Comparison of ENCODE assay signal across 12 cellular contexts in the genomic region with DNA sequence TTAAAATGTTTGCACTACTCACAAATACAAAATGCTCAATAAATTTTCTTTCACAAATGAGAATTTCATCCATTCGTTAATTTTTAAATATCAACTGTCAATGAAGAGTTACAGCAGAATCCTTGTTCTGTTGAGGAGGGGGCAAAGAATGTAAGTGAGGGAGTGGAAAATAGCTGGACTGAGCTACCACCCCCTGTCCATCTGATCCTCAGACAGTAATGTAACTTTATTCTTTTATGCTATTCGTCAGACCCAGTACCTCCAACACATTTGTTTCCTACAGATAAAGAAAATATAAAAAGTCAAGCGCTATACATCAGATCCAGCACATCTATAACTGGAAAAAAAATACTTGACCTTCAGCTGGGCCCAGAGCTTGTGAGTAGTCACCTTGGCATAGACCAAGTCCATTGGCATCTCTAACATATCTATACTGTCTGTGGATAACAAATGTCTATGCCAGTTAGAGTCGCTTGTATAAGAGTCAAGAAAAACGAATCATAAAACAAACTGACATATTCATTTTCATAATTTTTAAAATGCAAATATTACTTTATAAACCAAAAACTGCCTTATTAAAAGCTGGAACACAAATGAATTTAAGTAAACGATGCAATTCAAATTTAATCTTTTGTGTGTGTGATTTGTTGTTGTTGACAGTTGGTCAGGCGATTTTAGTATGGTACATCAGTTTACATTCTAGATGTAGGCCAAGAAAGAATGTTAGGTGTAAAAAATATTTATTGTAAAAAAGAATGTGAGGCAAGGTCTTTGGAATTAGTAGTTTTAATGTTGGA. TPM values are rescaled to one million over a fixed set of nuclear protein-coding genes. Genes with fewer than 3 reads are reported as not detected.
A peak's percentile ranks its signal among the peaks of the same experiment; 100 is the strongest.
DNase-seq lines count a peak whose midpoint lies in the region; ATAC-seq, FAIRE-seq and TF ChIP-seq lines count a peak whose summit lies in the region.
"Had no signal": no experiment of that assay in that cellular context is flagged by ENCODE, and none has a peak within 500 bp of the region (broad histone marks: within the 10 kb centered on the region; RNA-seq: fewer than 3 reads in every experiment).

No MANE protein-coding gene starts in this region.

- no peak for FAIRE-seq in GM12878 (lab: Jason Lieb, UNC)

- H3K27ac ChIP-seq in 22Rv1 (peak overlapping the region; percentile 100), OCI-LY3 (ENCODE audit: low read length) (peak overlapping the region; percentile 95; the same call in 1 of the 2 replicates), GM12878 (ENCODE audit: control insufficient read depth, insufficient read depth) (peak overlapping the region; percentile 95), suprapubic skin (no peak overlapping the region)
- H3K27ac ChIP-seq: heart right ventricle, skin epidermis had no signal

- no peak for TF ChIP-seq RAD21 in GM12878 (IDR thresholded peaks at IDR 0.05; ENCODE audit: insufficient read depth, low read depth, low read length)

- 62% methylated on average over 7 of the region's 7 CpGs for WGBS in GM12878 (ENCODE audit: insufficient coverage, insufficient replicate concordance, low lambda C conversion rate, missing lambda C conversion rate)
- WGBS in suprapubic skin: 85% methylated on average over 7 of the region's 7 CpGs

- SMC1A ChIA-PET in GM12878 (lab: Charles Lee; ENCODE audit: uncharacterized antibody, unreplicated experiment): interaction anchor here (0.8 to 4.4 kb wide), 5 partner anchors 8 to 310 kb away, joined by 3 to 39 read pairs (median 3); a partner anchor contains a TSS

- H3K9me3 ChIP-seq in ES-I3 (ENCODE audit: control insufficient read depth, insufficient read depth, low read length): no peaks in the 10 kb centered on the region
- peaks cover 29% of the 10 kb centered on the region; the same call in 1 of the 2 replicates for H3K9me3 ChIP-seq in OCI-LY3 (ENCODE audit: insufficient read depth, low read length)
- no peaks in the 10 kb centered on the region for H3K9me3 ChIP-seq in GM12878 (replicated peaks; ENCODE audit: control insufficient read depth, insufficient read depth, low read length)
- H3K9me3 ChIP-seq in suprapubic skin: no peaks in the 10 kb centered on the region
- H3K9me3 ChIP-seq: heart right ventricle had no signal

- H4K20me1 ChIP-seq in OCI-LY3 (ENCODE audit: insufficient read depth, low read length) (no peaks in the 10 kb centered on the region), GM12878 (ENCODE audit: control insufficient read depth, insufficient read depth) (no peaks in the 10 kb centered on the region)

- CTCF ChIA-PET in GM12878 (lab: Yijun Ruan, JAX): interaction anchor here (0.8 to 12.3 kb wide), 8 partner anchors 9 to 312 kb away, joined by 3 to 117 read pairs (median 10); a partner anchor contains a TSS

- TF ChIP-seq CTCF in 22Rv1 (IDR thresholded peaks at IDR 0.05) (no peak), OCI-LY3 (IDR thresholded peaks at IDR 0.05; ENCODE audit: low read depth, low read length) (no peak), GM12878 (IDR thresholded peaks at IDR 0.05 in 2 of 3, conservative IDR thresholded peaks at IDR 0.05 in 1 of 3; ENCODE audit: control insufficient read depth in 2 of 3, extremely low read depth in 1 of 3, insufficient read depth in 1 of 3, low read depth in 3 of 3, low read length in 3 of 3) (no peak), suprapubic skin (IDR thresholded peaks at IDR 0.05) (no peak)

- H3K36me3 ChIP-seq in ES-I3 (ENCODE audit: insufficient read depth, low read length) (no peaks in the 10 kb centered on the region), OCI-LY3 (replicated peaks; ENCODE audit: low read depth, low read length) (no peaks in the 10 kb centered on the region), GM12878 (ENCODE audit: control insufficient read depth in 2 of 2, insufficient read depth in 2 of 2, low read length in 1 of 2) (no peaks in the 10 kb centered on the region), suprapubic skin (no peaks in the 10 kb centered on the region)
- H3K36me3 ChIP-seq: heart right ventricle had no signal

- H3K27me3 ChIP-seq in OCI-LY3 (ENCODE audit: low read depth, low read length): no peaks in the 10 kb centered on the region
- no peaks in the 10 kb centered on the region for H3K27me3 ChIP-seq in GM12878 (replicated peaks in 1 of 2; ENCODE audit: control insufficient read depth in 2 of 2, insufficient read depth in 2 of 2, low read length in 1 of 2)
- no peaks in the 10 kb centered on the region for H3K27me3 ChIP-seq in suprapubic skin
- H3K27me3 ChIP-seq: heart right ventricle had no signal

- H3K9ac ChIP-seq in ES-I3 (ENCODE audit: low read depth, low read length) (peak overlapping the region; percentile 19; the same call in 1 of the 2 replicates), OCI-LY3 (ENCODE audit: low read length) (no peak overlapping the region), GM12878 (ENCODE audit: control insufficient read depth, insufficient read depth, low read length) (peak overlapping the region; percentile 45)

- in situ Hi-C loops in GM12878 (cut with MboI): loop anchor here (5.0 kb wide), 3 partner anchors 1117 to 1862 kb away; a partner anchor contains a TSS

- no peak overlapping the region for H3K4me3 ChIP-seq in OCI-LY3 (ENCODE audit: low read length)
- H3K4me3 ChIP-seq in GM12878: peak overlapping the region; percentile 4; the same call in 1 of the 2 replicates
- H3K4me3 ChIP-seq in suprapubic skin: no peak overlapping the region
- H3K4me3 ChIP-seq: skin epidermis had no signal

- ATAC-seq in GM12878: no peak
- ATAC-seq in HG02623 (IDR thresholded peaks at IDR 0.05; ENCODE audit: unreplicated experiment): no peak
- ATAC-seq in GM18861 (IDR thresholded peaks at IDR 0.05; ENCODE audit: unreplicated experiment): no peak
- ATAC-seq: heart right ventricle had no signal

- DNase-seq in GM12878 (ENCODE audit: low read depth, low spot score) (no peak), suprapubic skin (ENCODE audit: low spot score in 2 of 2) (no peak)
- no peak for DNase-seq in stimulated activated CD4-positive, alpha-beta T cell treated with anti-CD3 and anti-CD28 coated beads, Interleukin-4, amount 100 ng/mL, for 1 hour
- DNase-seq: activated gamma-delta T cell treated with Interleukin-2 at 50 U/mL for 16 hours; effector CD4-positive, alpha-beta T cell; heart right ventricle had no signal

- TF ChIP-seq POLR2A in GM12878 (IDR thresholded peaks at IDR 0.05; ENCODE audit: low read depth, low read length): no peak
- no peak for TF ChIP-seq POLR2A in suprapubic skin (IDR thresholded peaks at IDR 0.05)

- H3K79me2 ChIP-seq in OCI-LY3 (ENCODE audit: low read length) (no peaks in the 10 kb centered on the region), GM12878 (ENCODE audit: control insufficient read depth, insufficient read depth, low read length) (no peaks in the 10 kb centered on the region)

- intact Hi-C loops in GM12878 (cut with micrococcal nuclease; ENCODE audit: unreplicated experiment): loop anchor here (2.0 to 10.0 kb wide), 5 partner anchors 127 to 1095 kb away; a partner anchor contains a TSS

- RAD21 ChIA-PET in GM12878 (lab: Charles Lee; ENCODE audit: unreplicated experiment): interaction anchor here (0.8 to 6.0 kb wide), 2 partner anchors 13 to 67 kb away, joined by 3 to 38 read pairs; a partner anchor contains a TSS

- peaks cover 28% of the 10 kb centered on the region for H3K4me1 ChIP-seq in ES-I3 (ENCODE audit: insufficient read depth, low read length)
- H3K4me1 ChIP-seq in OCI-LY3 (ENCODE audit: low read length): peaks cover 16% of the 10 kb centered on the region
- H3K4me1 ChIP-seq in GM12878 (ENCODE audit: control insufficient read depth, insufficient read depth, low read length): peaks cover 9% of the 10 kb centered on the region
- H3K4me1 ChIP-seq in suprapubic skin: peaks cover 48% of the 10 kb centered on the region

- H2AFZ ChIP-seq in OCI-LY3 (ENCODE audit: low read depth, low read length) (no peak overlapping the region), GM12878 (ENCODE audit: control insufficient read depth, low read depth, low read length) (no peak overlapping the region)

- H3K4me2 ChIP-seq in OCI-LY3 (ENCODE audit: low read length) (no peak overlapping the region), GM12878 (ENCODE audit: control insufficient read depth, insufficient read depth) (peak overlapping the region; percentile 50)

- no peak for TF ChIP-seq EP300 in GM12878 (IDR thresholded peaks at IDR 0.05; ENCODE audit: borderline replicate concordance in 1 of 2, control insufficient read depth in 1 of 2, low read depth in 2 of 2, low read length in 2 of 2)
- no peak for TF ChIP-seq EP300 in suprapubic skin (IDR thresholded peaks at IDR 0.05)

- BruUV-seq in GM12878 (replicated peaks; lab: Mats Ljungman, UMichigan): no TSS peak

- POLR2A ChIA-PET in GM12878 (lab: Charles Lee): interaction anchor here (0.6 to 9.8 kb wide), 10 partner anchors 9 to 1863 kb away, joined by 3 to 128 read pairs (median 5); a partner anchor contains a TSS

RNA-seq across cellular contexts. Expression of a gene that starts 57.2 kb away (rescaled TPM):
- 4.1 and 4.5 TPM in 2 replicates for total RNA-seq in GM12878 (2013; cell fraction: nucleolus; rRNA removed)
- 1.5 and 2.1 TPM in 2 replicates for total RNA-seq in GM12878 (2014; rRNA removed)
- 1.9 and 2.3 TPM in 2 replicates for total RNA-seq in GM12878 (2014; rRNA removed; fragmentation: Illumina TruSeq; extraction: Trizol)
- total RNA-seq in GM12878 (2021): 2.3 and 3.2 TPM in 2 replicates
- 1.1 TPM for polyA plus RNA-seq in GM12878 (2011; ENCODE audit: low read depth)
- 5.9 TPM in 2 replicates for polyA plus RNA-seq in GM12878 (2011; rRNA removed)
- 4.6 and 4.8 TPM in 2 replicates for polyA plus RNA-seq in GM12878 (2011; cell fraction: cytosol; rRNA removed)
- 5.6 and 6.5 TPM in 2 replicates for polyA plus RNA-seq in GM12878 (2011; cell fraction: nucleus; rRNA removed)
- 0.95 and 2.1 TPM in 2 replicates for polyA plus RNA-seq in GM12878 (2012)
- 2.2 and 5.1 TPM in 2 replicates for polyA plus RNA-seq in GM12878 (2014; fragmentation: Illumina TruSeq; extraction: Trizol)
- polyA plus RNA-seq in GM12878 (2014; fragmentation: Nextera tagmentation; extraction: Ambion mirVana): 1 to 10 TPM in 1 of 2 experiments, under 1 TPM in 1; 0.52 to 1.2 TPM
- polyA plus RNA-seq in GM12878 (2014; rRNA removed): 2.2 and 3.0 TPM in 2 replicates
- 1 to 10 TPM; 1.3 to 1.5 TPM for polyA plus RNA-seq in GM12878 (2016; fragmentation: Nextera tagmentation; extraction: Ambion mirVana)
- 6.9 and 8.1 TPM in 2 replicates for polyA minus RNA-seq in GM12878 (2011; rRNA and poly(A)+ RNA removed)
- 1.1 and 1.9 TPM in 2 replicates for polyA minus RNA-seq in GM12878 (2011; cell fraction: cytosol; rRNA and poly(A)+ RNA removed)
- polyA minus RNA-seq in GM12878 (2011; cell fraction: nucleus; rRNA and poly(A)+ RNA removed): 2.1 and 2.3 TPM in 2 replicates
- 1 to 10 TPM; 2.1 to 4.2 (median 3.6) TPM for total RNA-seq in suprapubic skin
